ENCODE assay signal across 34 cellular contexts in genomic region chr2:37907480-37908070, GRCh38. TPM values are rescaled to one million over a fixed set of nuclear protein-coding genes. Genes with fewer than 3 reads are reported as not detected.
DNase-seq lines count a peak whose midpoint lies in the region; FAIRE-seq and TF ChIP-seq lines count a peak whose summit lies in the region.
"Had no signal": no experiment of that assay in that cellular context is flagged by ENCODE, and none has a peak within 500 bp of the region (broad histone marks: within the 10 kb centered on the region; RNA-seq: fewer than 3 reads in every experiment).

No MANE protein-coding gene starts in this region.

- no peaks in the 10 kb centered on the region for H3K79me2 ChIP-seq in astrocyte (ENCODE audit: insufficient read depth, low read length)

- H4K20me1 ChIP-seq in astrocyte (ENCODE audit: insufficient read depth, low read length): no peaks in the 10 kb centered on the region

- no peak overlapping the region for H3K4me3 ChIP-seq in A673 (ENCODE audit: low read depth, low read length, poor library complexity, severe bottlenecking)
- H3K4me3 ChIP-seq in astrocyte (ENCODE audit: insufficient read depth, low read depth, low read length): no peak overlapping the region
- H3K4me3 ChIP-seq: A549, K562, SJSA1 had no signal

- peaks cover 9% of the 10 kb centered on the region for H3K4me1 Mint-ChIP-seq in astrocyte (ENCODE audit: low read depth, unreplicated experiment)
- H3K4me1 Mint-ChIP-seq: B cell had no signal

- H3K27me3 ChIP-seq in A673 (replicated peaks; ENCODE audit: insufficient read depth, low read depth, low read length, poor library complexity) (no peaks in the 10 kb centered on the region), astrocyte (ENCODE audit: insufficient read depth, low read length) (no peaks in the 10 kb centered on the region)
- H3K27me3 ChIP-seq: SJSA1 had no signal

- H3K4me2 ChIP-seq in astrocyte (ENCODE audit: low read length): no peak overlapping the region
- H3K4me2 ChIP-seq: A549 had no signal

- CTCF ChIA-PET in A673 (lab: Charles Lee): no interaction called here

- no peak for FAIRE-seq in astrocyte (lab: Jason Lieb, UNC)
- FAIRE-seq: A549, GM12891, H1, K562 had no signal

- intact Hi-C loops in A673 (cut with micrococcal nuclease; ENCODE audit: unreplicated experiment) (no loop called here), head of caudate nucleus (cut with DNase I) (no loop called here)

- no peaks in the 10 kb centered on the region for H3K9me3 Mint-ChIP-seq in astrocyte (ENCODE audit: unreplicated experiment)
- H3K9me3 Mint-ChIP-seq: CD8-positive, alpha-beta T cell had no signal

- DNase-seq in A673 (ENCODE audit: low spot score) (peak; percentile 31), EH (ENCODE audit: low read depth) (peak; percentile 52), astrocyte (ENCODE audit: low read depth) (peak; percentile 33), kidney tubule cell (ENCODE audit: low spot score) (peak; percentile 15), head of caudate nucleus (no peak), NCI-H2107 treated with DMSO at 0.1 percent for 48 hours (lab: John Stamatoyannopoulos, UW; ENCODE audit: unreplicated experiment) (no peak), superior temporal gyrus (ENCODE audit: extremely low spot score) (no peak)
- DNase-seq in activated CD4-positive, alpha-beta T cell treated with anti-CD3 and anti-CD28 coated beads, Interleukin-2, amount 50 U/mL, for 48 hours: no peak
- DNase-seq: Caco-2; CD8-positive, alpha-beta T cell; EL; GDM1; HCEC 1CT; Kasumi-1; MV-4-11; NCI-H1105; NCI-H1694; NCI-H2029 treated with DMSO at 0.1 percent for 48 hours; NCI-H2171; NCI-H345; NCI-H510A treated with DMSO at 0.1 percent for 48 hours; NCI-H748 treated with DMSO at 0.1 percent for 48 hours; NK-92 treated with Interleukin-12 subunit alpha and Interleukin-12 subunit beta, amount 100 ng/mL, for 24 hours; Right ventricle myocardium superior; RPMI8226; T-helper 1 cell had no signal

- POLR2A ChIA-PET in A673 (lab: Charles Lee; ENCODE audit: low non-redundant PET): no interaction called here

- peaks cover 6% of the 10 kb centered on the region for H3K4me1 ChIP-seq in A673 (ENCODE audit: insufficient read depth, low read length, poor library complexity, severe bottlenecking)
- no peaks in the 10 kb centered on the region for H3K4me1 ChIP-seq in astrocyte (ENCODE audit: insufficient read depth, low read length)
- H3K4me1 ChIP-seq: A549 had no signal

- H3K27ac Mint-ChIP-seq in astrocyte (ENCODE audit: unreplicated experiment): no peak overlapping the region
- H3K27ac Mint-ChIP-seq: B cell; CD8-positive, alpha-beta T cell had no signal

- H3K9ac ChIP-seq in astrocyte (ENCODE audit: low read length): no peak overlapping the region

- no TSS peak for BruUV-seq in A673 (replicated peaks; lab: Mats Ljungman, UMichigan)

- H3K9me3 ChIP-seq in A673 (ENCODE audit: low read depth, low read length, poor library complexity, severe bottlenecking): no peaks in the 10 kb centered on the region
- no peaks in the 10 kb centered on the region for H3K9me3 ChIP-seq in astrocyte (ENCODE audit: insufficient read depth, low read depth, low read length)
- H3K9me3 ChIP-seq: A549, Caco-2, SJSA1 had no signal

- peaks cover 1% of the 10 kb centered on the region for H3K27me3 Mint-ChIP-seq in astrocyte (ENCODE audit: low read depth, unreplicated experiment)

- no peak for TF ChIP-seq CTCF in A673 (conservative IDR thresholded peaks at IDR 0.05; ENCODE audit: low read depth, low read length)
- no peak for TF ChIP-seq CTCF in astrocyte (IDR thresholded peaks at IDR 0.05; ENCODE audit: insufficient read depth, low read depth, low read length)

- H3K4me3 Mint-ChIP-seq in astrocyte (ENCODE audit: unreplicated experiment): no peak overlapping the region
- H3K4me3 Mint-ChIP-seq: B cell; CD8-positive, alpha-beta T cell had no signal

- H2AFZ ChIP-seq in astrocyte (ENCODE audit: low read depth, low read length): no peak overlapping the region

- H3K36me3 ChIP-seq in A673 (ENCODE audit: insufficient read depth, low read length, poor library complexity, severe bottlenecking) (no peaks in the 10 kb centered on the region), astrocyte (ENCODE audit: insufficient read depth, low read length) (no peaks in the 10 kb centered on the region)
- H3K36me3 ChIP-seq: SJSA1 had no signal

- no peaks in the 10 kb centered on the region for H3K36me3 Mint-ChIP-seq in astrocyte (ENCODE audit: low read depth, unreplicated experiment)
- H3K36me3 Mint-ChIP-seq: CD8-positive, alpha-beta T cell had no signal

- no peak overlapping the region for H3K27ac ChIP-seq in A673 (ENCODE audit: low read depth, low read length, poor library complexity, severe bottlenecking)
- H3K27ac ChIP-seq in astrocyte (ENCODE audit: low read depth, low read length): no peak overlapping the region
- H3K27ac ChIP-seq: A549, C4-2B, HL-60, SJSA1 had no signal

RNA-seq across cellular contexts. Expression of gene RMDN2, which starts 17.5 kb away (rescaled TPM):
- total RNA-seq in A673 (2021) (2.3 and 3.0 TPM in 2 replicates), astrocyte (4.7 and 5.1 TPM in 2 replicates)

Comparison
In these comparisons a context has a peak if more than half of its experiments do, and no peak if none do; other contexts are left out.
1. DNase-seq: peak in A673 (single experiment), EH (single experiment), astrocyte (single experiment) and kidney tubule cell (single experiment); none in head of caudate nucleus (0 of 42), NCI-H2107 treated with DMSO at 0.1 percent for 48 hours (single experiment), superior temporal gyrus (single experiment) and activated CD4-positive, alpha-beta T cell treated with anti-CD3 and anti-CD28 coated beads, Interleukin-2, amount 50 U/mL, for 48 hours (0 of 2).